ENCODE assay signal across 2 cellular contexts in genomic region chr1:186492531-186493291, GRCh38.
TF ChIP-seq lines count a peak whose summit lies in the region.

No MANE protein-coding gene starts in this region.

TF ChIP-seq in endothelial cell of umbilical vein, 7 proteins besides CTCF, POLR2A, EP300 and RAD21 (continued from another document):
- no peak for TF ChIP-seq MYC (IDR thresholded peaks at IDR 0.05; ENCODE audit: low read depth, low read length)

TF ChIP-seq in WTC11, 78 proteins besides CTCF, POLR2A, EP300 and RAD21 (continued from another document):
- no peak for TF ChIP-seq ATF3 (CRISPR knock-in tag; conservative IDR thresholded peaks at IDR 0.05)
- TF ChIP-seq ATF6 (CRISPR knock-in tag; IDR thresholded peaks at IDR 0.05) = no peak
- no peak for TF ChIP-seq USF1 (CRISPR knock-in tag; IDR thresholded peaks at IDR 0.05)
